ENCODE assay signal across 15 cellular contexts in the genomic region with DNA sequence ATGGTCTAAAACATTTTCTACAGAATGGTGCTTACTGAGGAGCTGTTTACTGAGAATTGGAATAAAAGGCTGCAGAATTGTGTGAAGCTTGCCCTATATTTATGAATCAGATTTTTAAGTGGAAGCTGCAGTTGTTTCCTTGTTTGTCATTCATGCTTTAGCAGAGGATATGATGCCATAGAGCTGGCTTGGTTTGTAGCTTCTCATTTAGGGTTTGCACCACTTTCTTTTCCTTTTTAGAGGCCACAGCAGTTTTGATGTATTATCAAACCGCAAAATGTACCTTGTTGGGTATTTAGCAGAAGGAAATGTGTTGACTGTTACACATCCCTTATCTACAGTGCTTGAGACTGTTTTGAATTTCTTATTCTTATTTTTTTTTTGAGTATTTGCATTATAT.
DNase-seq lines count a peak whose midpoint lies in the region; ATAC-seq and TF ChIP-seq lines count a peak whose summit lies in the region.
"Had no signal": no experiment of that assay in that cellular context is flagged by ENCODE, and none has a peak within 500 bp of the region (broad histone marks: within the 10 kb centered on the region; RNA-seq: fewer than 3 reads in every experiment).

No MANE protein-coding gene starts in this region.

- peak; percentile 46 for ATAC-seq in left lung
- no peak for ATAC-seq in HG03565 (IDR thresholded peaks at IDR 0.05; ENCODE audit: unreplicated experiment)

- H3K27ac ChIP-seq in BLaER1 (no peak overlapping the region), left lung (peak overlapping the region in 1 of 2 donors; percentile 59)

- no peak overlapping the region for H3K9ac ChIP-seq in BLaER1

- peaks cover 39% of the 10 kb centered on the region for H3K4me1 Mint-ChIP-seq in activated CD4-positive, alpha-beta memory T cell treated with anti-CD3 and anti-CD28 coated beads, Interleukin-2, amount 10 ng/mL, durations not matched to agents 7 days and 5 days

- H3K27me3 ChIP-seq in BLaER1 (no peaks in the 10 kb centered on the region), left lung (no peaks in the 10 kb centered on the region)

- POLR2A ChIA-PET in activated CD4-positive, alpha-beta memory T cell treated with anti-CD3 and anti-CD28 coated beads, Interleukin-2, amount 10 ng/mL, durations not matched to agents 7 days and 5 days (lab: Charles Lee): interaction anchor here (0.9 to 4.8 kb wide), 6 partner anchors 11 to 140 kb away, joined by 3 to 97 read pairs (median 14); a partner anchor contains a TSS

- peaks cover 7% of the 10 kb centered on the region; the same call in 1 of the 2 replicates for H3K4me1 ChIP-seq in BLaER1
- peaks cover 0 to 30% of the 10 kb centered on the region in 2 donors for H3K4me1 ChIP-seq in left lung

- peak overlapping the region; percentile 13; the same call in 1 of the 2 replicates for H3K4me2 ChIP-seq in BLaER1

- H3K4me3 ChIP-seq in BLaER1 (no peak overlapping the region), left lung (no peak overlapping the region)

- H3K27me3 Mint-ChIP-seq in activated CD4-positive, alpha-beta memory T cell treated with anti-CD3 and anti-CD28 coated beads, Interleukin-2, amount 10 ng/mL, durations not matched to agents 7 days and 5 days: no peaks in the 10 kb centered on the region

- H3K27ac Mint-ChIP-seq in activated CD4-positive, alpha-beta memory T cell treated with anti-CD3 and anti-CD28 coated beads, Interleukin-2, amount 10 ng/mL, durations not matched to agents 7 days and 5 days: peak overlapping the region; percentile 92

- no peak for TF ChIP-seq CTCF in left lung (IDR thresholded peaks at IDR 0.05)
- no peak for TF ChIP-seq CTCF in GM10266 (IDR thresholded peaks at IDR 0.05; ENCODE audit: control insufficient read depth, insufficient read depth, low read depth, missing control alignments)

- DNase-seq in GF-D8 (lab: John Stamatoyannopoulos, UW) (peak; percentile 75), left lung (no peak), GM10266 (ENCODE audit: extremely low spot score) (no peak), AG20443 (ENCODE audit: low spot score) (no peak), SW480 (ENCODE audit: low spot score) (no peak)
- DNase-seq in activated CD4-positive, alpha-beta memory T cell treated with anti-CD3 and anti-CD28 coated beads, Interleukin-2, amount 10 ng/mL, durations not matched to agents 7 days and 5 days: peak; percentile 23
- DNase-seq: activated CD4-positive, CD25-positive, alpha-beta regulatory T cell treated with anti-CD3 and anti-CD28 coated beads, Interleukin-2, amount 50 U/mL, for 72 hours; anterior cingulate cortex; COR-L47; effector memory CD4-positive, alpha-beta T cell; head of caudate nucleus; NCI-H446; occipital lobe had no signal

- H3K9me3 Mint-ChIP-seq in activated CD4-positive, alpha-beta memory T cell treated with anti-CD3 and anti-CD28 coated beads, Interleukin-2, amount 10 ng/mL, durations not matched to agents 7 days and 5 days: peaks cover 11% of the 10 kb centered on the region

- intact Hi-C loops in left lung (cut with DNase I): no loop called here

- no peak overlapping the region for H3K4me3 Mint-ChIP-seq in activated CD4-positive, alpha-beta memory T cell treated with anti-CD3 and anti-CD28 coated beads, Interleukin-2, amount 10 ng/mL, durations not matched to agents 7 days and 5 days

- H3K9me3 ChIP-seq in BLaER1 (peaks cover 4% of the 10 kb centered on the region), left lung (no peaks in the 10 kb centered on the region)

- peaks cover 45% of the 10 kb centered on the region for H3K36me3 Mint-ChIP-seq in activated CD4-positive, alpha-beta memory T cell treated with anti-CD3 and anti-CD28 coated beads, Interleukin-2, amount 10 ng/mL, durations not matched to agents 7 days and 5 days (ENCODE audit: low read depth)

- CTCF ChIA-PET in activated CD4-positive, alpha-beta memory T cell treated with anti-CD3 and anti-CD28 coated beads, Interleukin-2, amount 10 ng/mL, durations not matched to agents 7 days and 5 days (lab: Charles Lee): interaction anchor here (0.9 to 2.2 kb wide), 12 partner anchors 8 to 321 kb away, joined by 3 to 12 read pairs (median 4); a partner anchor contains a TSS

- H3K36me3 ChIP-seq in BLaER1 (peaks cover 20% of the 10 kb centered on the region), left lung (peaks cover 0 to 25% of the 10 kb centered on the region in 2 donors)

- no peaks in the 10 kb centered on the region for H4K20me1 ChIP-seq in BLaER1

Comparison
In these comparisons a context has a peak if more than half of its experiments do, and no peak if none do; other contexts are left out.
1. DNase-seq: peak in GF-D8 (single experiment) and activated CD4-positive, alpha-beta memory T cell treated with anti-CD3 and anti-CD28 coated beads, Interleukin-2, amount 10 ng/mL, durations not matched to agents 7 days and 5 days (single experiment); none in left lung (0 of 2), GM10266 (single experiment), AG20443 (single experiment) and SW480 (single experiment).